29 cellular contexts compared by ENCODE assay signal in the genomic region with DNA sequence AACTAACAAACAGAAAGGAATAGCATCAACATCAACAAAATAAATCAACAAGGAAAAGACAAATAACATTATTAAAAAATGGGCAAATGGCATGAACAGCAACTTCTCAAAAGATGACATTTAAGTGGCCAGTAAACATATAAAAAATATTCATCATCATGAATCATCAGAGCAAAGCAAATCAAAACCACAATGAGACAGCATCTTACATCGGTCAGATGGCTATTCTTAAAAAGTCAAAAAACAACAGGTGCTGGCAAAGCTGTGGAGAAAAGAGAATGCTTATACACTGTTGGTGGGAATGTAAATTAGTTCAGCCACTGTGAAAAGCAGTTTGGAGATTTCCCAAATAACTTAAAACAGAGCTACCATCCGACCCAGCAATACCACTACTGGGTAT.
"Had no signal": no experiment of that assay in that cellular context is flagged by ENCODE, and none has a peak within 500 bp of the region (broad histone marks: within the 10 kb centered on the region; RNA-seq: fewer than 3 reads in every experiment).

No MANE protein-coding gene starts in this region.

- H3K4me1 ChIP-seq: ascending aorta, gastroesophageal sphincter, right atrium auricular region, suprapubic skin, tibial artery, upper lobe of right lung had no signal

- ATAC-seq: activated CD4-positive, CD25-positive, alpha-beta regulatory T cell treated with anti-CD3 and anti-CD28 coated beads, Interleukin-2, amount 50 U/mL, for 24 hours; gastroesophageal sphincter; left colon; naive thymus-derived CD8-positive, alpha-beta T cell; upper lobe of right lung had no signal

- H3K36me3 ChIP-seq: ascending aorta, brain microvascular endothelial cell, gastroesophageal sphincter, right atrium auricular region, suprapubic skin, tibial artery, upper lobe of right lung had no signal

- H3K4me3 ChIP-seq: ascending aorta, gastroesophageal sphincter, hepatocyte, right atrium auricular region, suprapubic skin, tibial artery, upper lobe of right lung had no signal

- DNase-seq: activated CD4-positive, alpha-beta memory T cell treated with anti-CD3 and anti-CD28 coated beads for 36 hours; activated CD4-positive, alpha-beta T cell treated with anti-CD3 and anti-CD28 coated beads for 48 hours; activated CD8-positive, alpha-beta memory T cell treated with anti-CD3 and anti-CD28 coated beads, Interleukin-2, amount 50 U/mL, for 4 hours; activated effector memory CD4-positive, alpha-beta T cell treated with anti-CD3 and anti-CD28 coated beads, Interleukin-2, amount 50 U/mL, for 16 hours; activated naive CD4-positive, alpha-beta T cell treated with anti-CD3 and anti-CD28 coated beads, Interleukin-2, amount 10 ng/mL, durations not matched to agents 7 days and 5 days; activated naive CD8-positive, alpha-beta T cell treated with anti-CD3 and anti-CD28 coated beads, Interleukin-2, amount 10 ng/mL, durations not matched to agents 7 days and 5 days; activated T-cell treated with anti-CD3 and anti-CD28 coated beads, Interleukin-2, amount 50 U/mL, for 1 hour; brain microvascular endothelial cell; central memory CD4-positive, alpha-beta T cell; effector CD8-positive, alpha-beta T cell; kidney; left colon; mammary epithelial cell; naive thymus-derived CD8-positive, alpha-beta T cell; occipital lobe; stimulated activated naive CD4-positive, alpha-beta T cell; T-helper 9 cell; tibial artery; upper lobe of right lung had no signal

- H3K9me3 Mint-ChIP-seq: activated CD4-positive, alpha-beta memory T cell treated with anti-CD3 and anti-CD28 coated beads for 36 hours; activated naive CD4-positive, alpha-beta T cell treated with anti-CD3 and anti-CD28 coated beads, Interleukin-2, amount 10 ng/mL, durations not matched to agents 7 days and 5 days; activated naive CD8-positive, alpha-beta T cell treated with anti-CD3 and anti-CD28 coated beads, Interleukin-2, amount 10 ng/mL, durations not matched to agents 7 days and 5 days; activated T-helper 1 cell treated with anti-CD3 and anti-CD28 coated beads, Interleukin-12 subunit alpha, Interleukin-12 subunit beta, Interleukin-2, Interleukin-4 antibody, amounts not matched to agents 30 ng/mL and 10 ng/mL and 1 ng/mL, durations not matched to agents 14 hours and 24 hours and 36 hours; neural crest cell; T-helper 1 cell treated with Interleukin-12 subunit alpha and Interleukin-12 subunit beta and Interleukin-4 antibody, amounts not matched to agents 30 μg/mL and 1 μg/mL, for 36 hours had no signal

- H3K36me3 Mint-ChIP-seq: activated CD4-positive, alpha-beta memory T cell treated with anti-CD3 and anti-CD28 coated beads for 36 hours; activated naive CD4-positive, alpha-beta T cell treated with anti-CD3 and anti-CD28 coated beads, Interleukin-2, amount 10 ng/mL, durations not matched to agents 7 days and 5 days; activated naive CD8-positive, alpha-beta T cell treated with anti-CD3 and anti-CD28 coated beads, Interleukin-2, amount 10 ng/mL, durations not matched to agents 7 days and 5 days; naive thymus-derived CD8-positive, alpha-beta T cell had no signal

- H3K27ac ChIP-seq: ascending aorta, brain microvascular endothelial cell, gastroesophageal sphincter, hepatocyte, right atrium auricular region, suprapubic skin, tibial artery, upper lobe of right lung, VCaP had no signal

- H3K27ac Mint-ChIP-seq: activated CD4-positive, alpha-beta memory T cell treated with anti-CD3 and anti-CD28 coated beads for 36 hours; activated naive CD4-positive, alpha-beta T cell treated with anti-CD3 and anti-CD28 coated beads, Interleukin-2, amount 10 ng/mL, durations not matched to agents 7 days and 5 days; activated naive CD8-positive, alpha-beta T cell treated with anti-CD3 and anti-CD28 coated beads, Interleukin-2, amount 10 ng/mL, durations not matched to agents 7 days and 5 days; activated T-helper 1 cell treated with anti-CD3 and anti-CD28 coated beads, Interleukin-12 subunit alpha, Interleukin-12 subunit beta, Interleukin-2, Interleukin-4 antibody, amounts not matched to agents 30 ng/mL and 10 ng/mL and 1 ng/mL, durations not matched to agents 14 hours and 24 hours and 36 hours; naive thymus-derived CD8-positive, alpha-beta T cell; T-helper 1 cell treated with Interleukin-12 subunit alpha and Interleukin-12 subunit beta and Interleukin-4 antibody, amounts not matched to agents 30 μg/mL and 1 μg/mL, for 36 hours had no signal

- H3K9me3 ChIP-seq: ascending aorta, gastroesophageal sphincter, right atrium auricular region, tibial artery, upper lobe of right lung had no signal

- H3K4me3 Mint-ChIP-seq: activated CD4-positive, alpha-beta memory T cell treated with anti-CD3 and anti-CD28 coated beads for 36 hours; activated naive CD4-positive, alpha-beta T cell treated with anti-CD3 and anti-CD28 coated beads, Interleukin-2, amount 10 ng/mL, durations not matched to agents 7 days and 5 days; activated naive CD8-positive, alpha-beta T cell treated with anti-CD3 and anti-CD28 coated beads, Interleukin-2, amount 10 ng/mL, durations not matched to agents 7 days and 5 days; activated T-helper 1 cell treated with anti-CD3 and anti-CD28 coated beads, Interleukin-12 subunit alpha, Interleukin-12 subunit beta, Interleukin-2, Interleukin-4 antibody, amounts not matched to agents 30 ng/mL and 10 ng/mL and 1 ng/mL, durations not matched to agents 14 hours and 24 hours and 36 hours; naive thymus-derived CD8-positive, alpha-beta T cell; neural crest cell; T-helper 1 cell treated with Interleukin-12 subunit alpha and Interleukin-12 subunit beta and Interleukin-4 antibody, amounts not matched to agents 30 μg/mL and 1 μg/mL, for 36 hours had no signal

- H3K27me3 ChIP-seq: ascending aorta, brain microvascular endothelial cell, hepatocyte, right atrium auricular region, suprapubic skin, tibial artery, upper lobe of right lung had no signal

- H3K4me1 Mint-ChIP-seq: activated naive CD4-positive, alpha-beta T cell treated with anti-CD3 and anti-CD28 coated beads, Interleukin-2, amount 10 ng/mL, durations not matched to agents 7 days and 5 days; activated naive CD8-positive, alpha-beta T cell treated with anti-CD3 and anti-CD28 coated beads, Interleukin-2, amount 10 ng/mL, durations not matched to agents 7 days and 5 days; naive thymus-derived CD8-positive, alpha-beta T cell had no signal
